Comparison of ENCODE assay signal across 20 cellular contexts in the genomic region with DNA sequence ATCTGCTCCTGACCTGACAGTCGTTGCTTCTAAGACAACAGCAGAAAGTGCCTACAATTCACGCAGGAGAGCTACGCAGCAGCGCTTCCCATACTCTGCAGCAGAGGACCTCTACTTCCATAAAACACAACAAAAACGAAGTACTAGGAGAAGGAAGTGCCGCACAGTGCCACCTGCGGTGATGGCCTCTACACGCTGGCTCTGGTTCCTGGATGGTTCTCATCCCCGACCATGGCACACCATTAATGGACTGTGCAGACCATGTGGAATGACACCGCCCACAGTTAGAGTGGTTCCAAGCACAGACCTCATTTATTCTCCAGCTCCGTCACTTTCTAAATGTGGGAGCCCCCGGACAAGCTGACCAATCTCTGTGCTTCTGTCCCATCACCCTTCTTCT.
"Had no signal": no experiment of that assay in that cellular context is flagged by ENCODE, and none has a peak within 500 bp of the region (broad histone marks: within the 10 kb centered on the region; RNA-seq: fewer than 3 reads in every experiment).

No MANE protein-coding gene starts in this region.

- ATAC-seq: heart right ventricle; left colon; lower lobe of right lung; mucosa of descending colon; stimulated activated naive B cell treated with anti-CD40 and anti-IgM and Interleukin-4, amounts not matched to agents 10 μg/mL and 1 μg/mL and 100 μg/mL, for 72 hours; upper lobe of right lung had no signal

- DNase-seq: activated CD4-positive, alpha-beta memory T cell treated with anti-CD3 and anti-CD28 coated beads for 36 hours; activated CD4-positive, alpha-beta T cell treated with anti-CD3 and anti-CD28 coated beads for 48 hours; activated naive CD4-positive, alpha-beta T cell treated with Interleukin-2 at 50 U/mL for 16 hours; activated naive CD8-positive, alpha-beta T cell treated with anti-CD3 and anti-CD28 coated beads, Interleukin-2, amount 10 ng/mL, durations not matched to agents 7 days and 5 days; activated T-cell treated with anti-CD3 and anti-CD28 coated beads, Interleukin-2, amount 50 U/mL, for 48 hours; amniotic stem cell; effector CD4-positive, alpha-beta T cell; heart right ventricle; islet precursor cell; left colon; lower lobe of right lung; mesendoderm; nucleus accumbens; sigmoid colon; stimulated activated CD4-positive, alpha-beta T cell treated with anti-CD3 and anti-CD28 coated beads, Interleukin-2, amount 100 ng/mL, for 48 hours; stimulated activated CD8-positive, alpha-beta memory T cell treated with anti-CD3 and anti-CD28 coated beads, Interleukin-4, amount 100 ng/mL, for 48 hours; stimulated activated naive B cell treated with anti-CD40 and anti-IgM and Interleukin-4, amounts not matched to agents 10 μg/mL and 1 μg/mL and 100 μg/mL, for 72 hours; upper lobe of right lung had no signal

- H3K9me3 ChIP-seq: upper lobe of right lung had no signal

- H3K27me3 ChIP-seq: heart right ventricle, sigmoid colon, upper lobe of right lung had no signal

- H3K4me3 ChIP-seq: heart right ventricle, lower lobe of right lung, mucosa of descending colon, sigmoid colon, smooth muscle cell, upper lobe of right lung had no signal

- H3K27ac ChIP-seq: lower lobe of right lung, sigmoid colon, upper lobe of right lung had no signal
